In the genomic region with DNA sequence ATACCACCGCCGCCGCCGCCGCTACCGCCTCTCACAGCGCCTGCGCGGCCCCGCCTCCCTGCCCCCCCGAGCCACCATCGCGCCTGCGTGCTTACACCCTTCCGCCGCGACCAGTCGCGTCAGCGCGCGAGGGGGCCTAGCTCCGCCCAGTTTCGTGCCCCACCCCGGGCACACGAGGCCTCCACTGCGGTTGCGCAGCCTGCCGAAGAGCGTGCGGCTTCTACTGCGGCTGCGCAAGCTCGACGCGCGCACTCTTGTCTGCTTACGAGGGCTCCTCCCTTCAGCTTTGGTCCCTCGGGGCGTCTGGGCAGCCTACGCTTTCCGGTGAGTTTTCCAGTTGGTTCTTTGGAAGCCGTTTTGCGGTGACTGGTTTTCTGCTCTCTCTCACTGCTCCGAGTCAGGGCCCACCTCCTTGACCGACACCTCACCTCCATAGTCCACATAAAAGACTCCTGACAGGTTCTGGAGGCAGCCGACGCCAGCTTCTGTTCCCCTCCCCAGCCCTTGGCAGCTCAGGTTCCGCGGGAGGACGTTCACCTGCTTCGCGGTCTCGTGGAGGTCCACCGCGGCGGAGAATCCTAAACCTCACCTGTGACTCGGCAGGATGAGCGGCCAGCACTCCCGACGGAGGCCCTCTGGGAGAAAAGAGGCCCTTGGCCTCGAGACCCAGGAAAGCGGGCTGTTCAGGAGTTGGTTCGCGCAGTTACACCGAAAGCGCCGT, we compare ENCODE assay signal across 8 cellular contexts. TPM values are rescaled to one million over a fixed set of nuclear protein-coding genes. Genes with fewer than 3 reads are reported as not detected.
DNase-seq lines count a peak whose midpoint lies in the region; ATAC-seq and TF ChIP-seq lines count a peak whose summit lies in the region.

A gene (minus strand): TSS at position 35 of the 721 bp plus-strand sequence. CDS start 65 bp downstream, outside the sequence.

- H4K20me1 ChIP-seq in BLaER1 treated with 17β-estradiol and CSF1 and Interleukin-3, amounts not matched to agents 10 nM and 100 nM = peaks cover 42 to 43% (median 42%) of the 10 kb centered on the region in 11 experiments

- DNase-seq in NCI-H69 (lab: John Stamatoyannopoulos, UW) (peak; percentile 99), coronary artery (ENCODE audit: low spot score) (peak; percentile 98), left colon (peak; percentile 96 to 98)
- DNase-seq in activated CD4-positive, alpha-beta T cell treated with anti-CD3 and anti-CD28 coated beads, Interleukin-2, amount 10 ng/mL, durations not matched to agents 7 days and 5 days = peak; percentile 97
- peak; percentile 99 for DNase-seq in stimulated activated CD4-positive, alpha-beta T cell treated with anti-CD3 and anti-CD28 coated beads, Interleukin-1b, Interleukin-23, amount 100 ng/mL, for 4 hours (ENCODE audit: low read depth in 2 of 2)

- peaks cover 64% of the 10 kb centered on the region for H3K4me1 Mint-ChIP-seq in activated CD4-positive, alpha-beta T cell treated with anti-CD3 and anti-CD28 coated beads, Interleukin-2, amount 10 ng/mL, durations not matched to agents 7 days and 5 days

- H3K27ac Mint-ChIP-seq in activated CD4-positive, alpha-beta T cell treated with anti-CD3 and anti-CD28 coated beads, Interleukin-2, amount 10 ng/mL, durations not matched to agents 7 days and 5 days = peak within 1 kb of the TSS; percentile 98

- H3K4me3 Mint-ChIP-seq in activated CD4-positive, alpha-beta T cell treated with anti-CD3 and anti-CD28 coated beads, Interleukin-2, amount 10 ng/mL, durations not matched to agents 7 days and 5 days = peak within 1 kb of the TSS; percentile 93

- peak within 1 kb of the TSS; percentile 72 to 86 (median 76) for H3K4me3 ChIP-seq in BLaER1 treated with 17β-estradiol and CSF1 and Interleukin-3, amounts not matched to agents 10 nM and 100 nM
- peak within 1 kb of the TSS; percentile 93 for H3K4me3 ChIP-seq in coronary artery

- POLR2A ChIA-PET in activated CD4-positive, alpha-beta T cell treated with anti-CD3 and anti-CD28 coated beads, Interleukin-2, amount 10 ng/mL, durations not matched to agents 7 days and 5 days (lab: Charles Lee) = interaction anchor here (1.0 kb wide), 1 partner anchor 12 kb away, joined by 3 read pairs; no protein-coding TSS in a partner anchor

- TF ChIP-seq CTCF in coronary artery (IDR thresholded peaks at IDR 0.05) = no peak

- intact Hi-C loops in left colon (cut with DNase I, micrococcal nuclease) = no loop called here

- no peaks in the 10 kb centered on the region for H3K27me3 ChIP-seq in BLaER1 treated with 17β-estradiol and CSF1 and Interleukin-3, amounts not matched to agents 10 nM and 100 nM

- peaks cover 3 to 35% (median 16%) of the 10 kb centered on the region in 11 experiments; a peak in 13 of 22 replicates for H3K36me3 ChIP-seq in BLaER1 treated with 17β-estradiol and CSF1 and Interleukin-3, amounts not matched to agents 10 nM and 100 nM

- ATAC-seq in GM19351 (IDR thresholded peaks at IDR 0.05; ENCODE audit: unreplicated experiment) = peak; percentile 77
- peak; percentile 78 for ATAC-seq in HG03520 (IDR thresholded peaks at IDR 0.05; ENCODE audit: unreplicated experiment)
- peak; percentile 94 for ATAC-seq in left colon

- peaks cover 34 to 54% (median 48%) of the 10 kb centered on the region in 10 experiments for H3K4me1 ChIP-seq in BLaER1 treated with 17β-estradiol and CSF1 and Interleukin-3, amounts not matched to agents 10 nM and 100 nM

- no peaks in the 10 kb centered on the region for H3K9me3 ChIP-seq in BLaER1 treated with 17β-estradiol and CSF1 and Interleukin-3, amounts not matched to agents 10 nM and 100 nM (replicated peaks in 1 of 11)

- H3K4me2 ChIP-seq in BLaER1 treated with 17β-estradiol and CSF1 and Interleukin-3, amounts not matched to agents 10 nM and 100 nM = peak within 1 kb of the TSS; percentile 87 to 99 (median 96)

- CTCF ChIA-PET in activated CD4-positive, alpha-beta T cell treated with anti-CD3 and anti-CD28 coated beads, Interleukin-2, amount 10 ng/mL, durations not matched to agents 7 days and 5 days (lab: Charles Lee) = interaction anchor here (0.6 to 1.2 kb wide), 4 partner anchors 11 to 31 kb away, joined by 3 to 4 read pairs (median 3); no protein-coding TSS in a partner anchor

- peak within 1 kb of the TSS; percentile 83 to 94 (median 88) for H3K27ac ChIP-seq in BLaER1 treated with 17β-estradiol and CSF1 and Interleukin-3, amounts not matched to agents 10 nM and 100 nM
- H3K27ac ChIP-seq in coronary artery = peak within 1 kb of the TSS; percentile 98 to 99

- peaks cover 41% of the 10 kb centered on the region for H3K36me3 Mint-ChIP-seq in activated CD4-positive, alpha-beta T cell treated with anti-CD3 and anti-CD28 coated beads, Interleukin-2, amount 10 ng/mL, durations not matched to agents 7 days and 5 days (ENCODE audit: low read depth)

- H3K9me3 Mint-ChIP-seq in activated CD4-positive, alpha-beta T cell treated with anti-CD3 and anti-CD28 coated beads, Interleukin-2, amount 10 ng/mL, durations not matched to agents 7 days and 5 days = no peaks in the 10 kb centered on the region

- no peaks in the 10 kb centered on the region for H3K27me3 Mint-ChIP-seq in activated CD4-positive, alpha-beta T cell treated with anti-CD3 and anti-CD28 coated beads, Interleukin-2, amount 10 ng/mL, durations not matched to agents 7 days and 5 days

- H3K9ac ChIP-seq in BLaER1 treated with 17β-estradiol and CSF1 and Interleukin-3, amounts not matched to agents 10 nM and 100 nM = peak within 1 kb of the TSS; percentile 84 to 92 (median 87)

RNA-seq across cellular contexts. Expression of the gene that starts here (rescaled TPM):
- total RNA-seq in activated CD4-positive, alpha-beta T cell treated with anti-CD3 and anti-CD28 coated beads, Interleukin-2, amount 10 ng/mL, durations not matched to agents 7 days and 5 days = 10 to 100 TPM; 83.2 to 93.2 TPM
- total RNA-seq in left colon = 10 to 100 TPM; 44.4 to 46.7 TPM

Comparison
In these comparisons a context has a peak if more than half of its experiments do, and no peak if none do; other contexts are left out.
1. Peak in every context shown above with its lines: DNase-seq, ATAC-seq, H3K4me3 ChIP-seq and H3K27ac ChIP-seq.